ENCODE assay signal across 1 cellular context in genomic region chr6:37314803-37315515, GRCh38.
A peak's percentile ranks its signal among the peaks of the same experiment; 100 is the strongest.
TF ChIP-seq lines count a peak whose summit lies in the region.

No MANE protein-coding gene starts in this region.

TF ChIP-seq in K562, 482 proteins besides CTCF, POLR2A, EP300 and RAD21 (continued from another document and continues in another):
- 0 out of 2 replicates have a peak, but pooled peaks have one; percentile 31 for TF ChIP-seq PTTG1 (tag; IDR thresholded peaks at IDR 0.05; ENCODE audit: low read depth)
- no peak for TF ChIP-seq PHF8 (IDR thresholded peaks at IDR 0.05; ENCODE audit: borderline replicate concordance, low read length)
- TF ChIP-seq SMAD1 (IDR thresholded peaks at IDR 0.05; ENCODE audit: low read depth, low read length, partially characterized antibody): peak; percentile 85
- no peak for TF ChIP-seq GMEB1 (CRISPR knock-in tag; IDR thresholded peaks at IDR 0.05)
- TF ChIP-seq BRCA1 (IDR thresholded peaks at IDR 0.05): no peak
- TF ChIP-seq BRCA1 (CRISPR knock-in tag; IDR thresholded peaks at IDR 0.05): no peak
- TF ChIP-seq NFYB (IDR thresholded peaks at IDR 0.05; ENCODE audit: extremely low read depth, insufficient read length): no peak
- TF ChIP-seq IFI16 (CRISPR knock-in tag; IDR thresholded peaks at IDR 0.05): no peak
- TF ChIP-seq BACH1 (tag; IDR thresholded peaks at IDR 0.05): peak; percentile 80
- TF ChIP-seq SMARCA5 (IDR thresholded peaks at IDR 0.05): no peak
- peak; percentile 92 for TF ChIP-seq KHSRP (IDR thresholded peaks at IDR 0.05)
- TF ChIP-seq ZNF24 (IDR thresholded peaks at IDR 0.05): peak; percentile 87
- no peak for TF ChIP-seq ZNF511 (CRISPR knock-in tag; IDR thresholded peaks at IDR 0.05)
- no peak for TF ChIP-seq PHB (CRISPR knock-in tag; IDR thresholded peaks at IDR 0.05)
- TF ChIP-seq SNRNP70 (optimal IDR thresholded peaks at IDR 0.05; ENCODE audit: low read depth, low read length): no peak
- no peak for TF ChIP-seq HOMEZ (CRISPR knock-in tag; IDR thresholded peaks at IDR 0.05)
- TF ChIP-seq ZNF778 (CRISPR knock-in tag; IDR thresholded peaks at IDR 0.05): no peak
- TF ChIP-seq ID3 (CRISPR knock-in tag; IDR thresholded peaks at IDR 0.05): no peak
- peak; percentile 89 for TF ChIP-seq ID3 (tag; IDR thresholded peaks at IDR 0.05)
- no peak for TF ChIP-seq COPS2 (conservative IDR thresholded peaks at IDR 0.05)
- peak; percentile 76; the same call in 1 of the 2 replicates for TF ChIP-seq HBP1 (CRISPR knock-in tag; IDR thresholded peaks at IDR 0.05)
- TF ChIP-seq SUPT5H (IDR thresholded peaks at IDR 0.05): no peak
- no peak for TF ChIP-seq TEAD2 (tag; IDR thresholded peaks at IDR 0.05)
- peak in 2 of 3 experiments; percentile 39 to 62 for TF ChIP-seq YY1 (IDR thresholded peaks at IDR 0.05; ENCODE audit: borderline replicate concordance in 1 of 3, control insufficient read depth in 1 of 3, extremely low read depth in 1 of 3, insufficient read depth in 3 of 3, insufficient read length in 1 of 3, insufficient replicate concordance in 2 of 3, low read depth in 1 of 3, low read length in 2 of 3)
- no peak for TF ChIP-seq ZNF655 (CRISPR knock-in tag; IDR thresholded peaks at IDR 0.05)
- no peak for TF ChIP-seq SIN3B (IDR thresholded peaks at IDR 0.05; ENCODE audit: low read depth)
- no peak for TF ChIP-seq ELK1 (CRISPR knock-in tag; IDR thresholded peaks at IDR 0.05)
- TF ChIP-seq NCOA4 (IDR thresholded peaks at IDR 0.05; ENCODE audit: partially characterized antibody): peak; percentile 69
- TF ChIP-seq HNRNPLL (IDR thresholded peaks at IDR 0.05; ENCODE audit: low read depth, low read length, poor library complexity, severe bottlenecking): no peak
- TF ChIP-seq ATF6 (CRISPR knock-in tag; IDR thresholded peaks at IDR 0.05): peak; percentile 35; the same call in 1 of the 2 replicates
- TF ChIP-seq U2AF1 (optimal IDR thresholded peaks at IDR 0.05; ENCODE audit: low read depth, low read length): no peak
- no peak for TF ChIP-seq KDM5B (IDR thresholded peaks at IDR 0.05; ENCODE audit: insufficient replicate concordance, low read depth, low read length)
- no peak for TF ChIP-seq KAT2B (IDR thresholded peaks at IDR 0.05; ENCODE audit: low read depth, low read length)
- TF ChIP-seq GTF2B (IDR thresholded peaks at IDR 0.05; ENCODE audit: extremely low read depth, insufficient read length): no peak
- no peak for TF ChIP-seq SAFB2 (IDR thresholded peaks at IDR 0.05; ENCODE audit: borderline replicate concordance, low read depth, low read length, severe bottlenecking)
- TF ChIP-seq ZNF175 (CRISPR knock-in tag; IDR thresholded peaks at IDR 0.05; ENCODE audit: low read depth): peak; percentile 97
- no peak for TF ChIP-seq ZNF146 (CRISPR knock-in tag; IDR thresholded peaks at IDR 0.05; ENCODE audit: unreplicated experiment)
- TF ChIP-seq REST (CRISPR knock-in tag; IDR thresholded peaks at IDR 0.05; ENCODE audit: low read depth): 0 out of 2 replicates have a peak, but pooled peaks have one; percentile 19
- peak; percentile 84; the same call in 1 of the 2 replicates for TF ChIP-seq RB1 (IDR thresholded peaks at IDR 0.05; ENCODE audit: low read depth)
- TF ChIP-seq ZNF197 (CRISPR knock-in tag; IDR thresholded peaks at IDR 0.05; ENCODE audit: low read depth): peak; percentile 95
- TF ChIP-seq POLR2H (tag; IDR thresholded peaks at IDR 0.05; ENCODE audit: low read depth): no peak
- no peak for TF ChIP-seq HNRNPK (IDR thresholded peaks at IDR 0.05; ENCODE audit: low read depth, low read length, poor library complexity, severe bottlenecking)
- no peak for TF ChIP-seq ZNF699 (CRISPR knock-in tag; IDR thresholded peaks at IDR 0.05; ENCODE audit: insufficient replicate concordance)
- TF ChIP-seq WHSC1 (IDR thresholded peaks at IDR 0.05; ENCODE audit: low read length): no peak
- no peak for TF ChIP-seq THAP7 (CRISPR knock-in tag; IDR thresholded peaks at IDR 0.05)
- TF ChIP-seq ZSCAN32 (CRISPR knock-in tag; IDR thresholded peaks at IDR 0.05): no peak
- TF ChIP-seq EP400 (IDR thresholded peaks at IDR 0.05): peak; percentile 83
- TF ChIP-seq STAT5B (CRISPR knock-in tag; IDR thresholded peaks at IDR 0.05): no peak
- no peak; the same call in 1 of the 2 replicates for TF ChIP-seq TGIF2 (CRISPR knock-in tag; IDR thresholded peaks at IDR 0.05)
